30 cellular contexts compared by ENCODE assay signal in the genomic region with DNA sequence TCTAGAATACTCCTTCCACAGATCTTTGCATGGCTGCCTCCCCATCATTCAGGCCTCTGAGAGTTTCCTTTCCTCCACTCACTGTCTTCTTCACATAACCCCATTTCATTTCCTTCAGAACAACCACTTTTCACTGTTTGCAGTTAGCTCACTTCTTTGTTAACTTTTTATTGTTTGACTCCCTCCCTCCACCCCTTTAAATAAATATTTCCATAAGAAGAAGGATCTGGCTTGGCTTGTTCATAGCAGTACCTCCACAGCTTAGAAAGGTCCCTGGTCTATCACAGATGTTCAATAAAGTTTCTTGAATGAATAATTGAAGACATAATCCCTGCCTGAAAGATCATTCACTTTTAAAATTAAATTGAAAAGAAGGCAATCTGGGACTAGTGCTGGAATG.
"Had no signal": no experiment of that assay in that cellular context is flagged by ENCODE, and none has a peak within 500 bp of the region (broad histone marks: within the 10 kb centered on the region; RNA-seq: fewer than 3 reads in every experiment).

No MANE protein-coding gene starts in this region.

- H3K27me3 ChIP-seq: Peyer's patch, SJSA1 had no signal

- H3K4me1 ChIP-seq: Peyer's patch, SJSA1 had no signal

- H3K27me3 Mint-ChIP-seq: activated B cell treated with CpG ODN at 0.5 μM for 24 hours; activated CD4-positive, alpha-beta T cell treated with anti-CD3 and anti-CD28 coated beads, Interleukin-2, amount 10 ng/mL, durations not matched to agents 24 days and 14 days; activated CD8-positive, alpha-beta memory T cell treated with anti-CD3 and anti-CD28 coated beads, Interleukin-2, amount 10 ng/mL, durations not matched to agents 7 days and 5 days; activated naive CD8-positive, alpha-beta T cell; central memory CD8-positive, alpha-beta T cell had no signal

- DNase-seq: activated B cell treated with CpG ODN at 0.5 μM for 24 hours; activated CD4-positive, alpha-beta T cell treated with anti-CD3 and anti-CD28 coated beads for 1 hour; activated CD4-positive, alpha-beta T cell treated with anti-CD3 and anti-CD28 coated beads, Interleukin-2, amount 10 ng/mL, durations not matched to agents 24 days and 14 days; activated CD4-positive, alpha-beta T cell treated with anti-CD3 and anti-CD28 coated beads, Interleukin-2, amount 50 U/mL, for 48 hours; activated CD8-positive, alpha-beta memory T cell treated with anti-CD3 and anti-CD28 coated beads, Interleukin-2, amount 10 ng/mL, durations not matched to agents 7 days and 5 days; activated effector memory CD4-positive, alpha-beta T cell treated with anti-CD3 and anti-CD28 coated beads, Interleukin-2, amount 50 U/mL, for 16 hours; activated naive CD4-positive, alpha-beta T cell treated with anti-CD3 and anti-CD28 coated beads for 36 hours; activated T-cell treated with anti-CD3 and anti-CD28 coated beads, Interleukin-2, amount 50 U/mL, for 4 hours; amygdala; Karpas-422; NCI-H1105 treated with DMSO at 0.1 percent for 48 hours; NCI-H1436 treated with DMSO at 0.1 percent for 48 hours; NCI-H187; NCI-H2081; NCI-H2171; NCI-H2227 treated with DMSO at 0.1 percent for 48 hours; NCI-H526; NCI-H82; OCI-M1; Peyer's patch; Right ventricle myocardium superior; SW 1271 had no signal

- H3K9me3 ChIP-seq: Peyer's patch, SJSA1 had no signal

- H3K4me1 Mint-ChIP-seq: activated B cell treated with CpG ODN at 0.5 μM for 24 hours; activated CD4-positive, alpha-beta T cell treated with anti-CD3 and anti-CD28 coated beads, Interleukin-2, amount 10 ng/mL, durations not matched to agents 24 days and 14 days; activated CD8-positive, alpha-beta memory T cell treated with anti-CD3 and anti-CD28 coated beads, Interleukin-2, amount 10 ng/mL, durations not matched to agents 7 days and 5 days; central memory CD8-positive, alpha-beta T cell had no signal

- ATAC-seq: activated CD8-positive, alpha-beta memory T cell treated with anti-CD3 and anti-CD28 coated beads, Interleukin-2, amount 10 ng/mL, durations not matched to agents 7 days and 5 days; activated T-cell treated with anti-CD3 and anti-CD28 coated beads, Interleukin-2, amount 50 U/mL, for 4 hours; SK-N-SH treated with all-trans-retinoic acid at 6 μM for 48 hours had no signal

- H3K36me3 ChIP-seq: Peyer's patch, SJSA1 had no signal

- H3K27ac ChIP-seq: Peyer's patch, RWPE1, SJSA1 had no signal

- H3K9me3 Mint-ChIP-seq: activated B cell treated with CpG ODN at 0.5 μM for 24 hours; activated CD4-positive, alpha-beta T cell treated with anti-CD3 and anti-CD28 coated beads, Interleukin-2, amount 10 ng/mL, durations not matched to agents 24 days and 14 days; activated naive CD4-positive, alpha-beta T cell treated with anti-CD3 and anti-CD28 coated beads for 36 hours had no signal

- H3K4me3 ChIP-seq: Peyer's patch, SJSA1 had no signal

- H3K4me3 Mint-ChIP-seq: activated B cell treated with CpG ODN at 0.5 μM for 24 hours; activated CD4-positive, alpha-beta T cell treated with anti-CD3 and anti-CD28 coated beads, Interleukin-2, amount 10 ng/mL, durations not matched to agents 24 days and 14 days; activated CD8-positive, alpha-beta memory T cell treated with anti-CD3 and anti-CD28 coated beads, Interleukin-2, amount 10 ng/mL, durations not matched to agents 7 days and 5 days; activated naive CD4-positive, alpha-beta T cell treated with anti-CD3 and anti-CD28 coated beads for 36 hours; activated naive CD8-positive, alpha-beta T cell; activated T-cell treated with anti-CD3 and anti-CD28 coated beads, Interleukin-2, amount 50 U/mL, for 4 hours; brain; central memory CD8-positive, alpha-beta T cell; T-helper 1 cell treated with Interleukin-12 subunit alpha and Interleukin-12 subunit beta and Interleukin-4 antibody, amounts not matched to agents 30 μg/mL and 1 μg/mL, for 36 hours had no signal

- FAIRE-seq: astrocyte had no signal

- H3K27ac Mint-ChIP-seq: activated B cell treated with CpG ODN at 0.5 μM for 24 hours; activated CD4-positive, alpha-beta T cell treated with anti-CD3 and anti-CD28 coated beads, Interleukin-2, amount 10 ng/mL, durations not matched to agents 24 days and 14 days; activated CD8-positive, alpha-beta memory T cell treated with anti-CD3 and anti-CD28 coated beads, Interleukin-2, amount 10 ng/mL, durations not matched to agents 7 days and 5 days; activated naive CD4-positive, alpha-beta T cell treated with anti-CD3 and anti-CD28 coated beads for 36 hours; activated naive CD8-positive, alpha-beta T cell; brain; T-helper 1 cell treated with Interleukin-12 subunit alpha and Interleukin-12 subunit beta and Interleukin-4 antibody, amounts not matched to agents 30 μg/mL and 1 μg/mL, for 36 hours had no signal

- H3K36me3 Mint-ChIP-seq: activated CD8-positive, alpha-beta memory T cell treated with anti-CD3 and anti-CD28 coated beads, Interleukin-2, amount 10 ng/mL, durations not matched to agents 7 days and 5 days; activated naive CD8-positive, alpha-beta T cell; brain had no signal
